10 cellular contexts compared by ENCODE assay signal in the genomic region with DNA sequence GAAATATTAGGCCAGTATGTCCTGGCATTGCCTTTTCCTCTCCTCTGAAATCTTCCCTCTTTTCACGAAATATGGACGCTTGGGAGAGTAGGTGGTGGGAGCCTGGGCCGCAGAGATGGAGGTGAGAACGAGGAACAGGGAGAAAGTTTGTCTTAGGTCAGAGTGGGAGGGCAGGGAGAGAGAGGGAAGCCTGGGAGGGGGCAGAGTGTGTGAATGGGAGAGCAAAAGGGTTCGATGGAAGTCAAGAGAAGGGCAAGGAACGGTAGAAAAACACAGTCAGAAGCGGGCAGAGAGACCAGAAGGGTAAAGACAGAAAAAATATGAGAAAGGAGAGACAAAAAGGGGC. TPM values are rescaled to one million over a fixed set of nuclear protein-coding genes. Genes with fewer than 3 reads are reported as not detected.
DNase-seq lines count a peak whose midpoint lies in the region; ATAC-seq and TF ChIP-seq lines count a peak whose summit lies in the region.
"Had no signal": no experiment of that assay in that cellular context is flagged by ENCODE, and none has a peak within 500 bp of the region (broad histone marks: within the 10 kb centered on the region; RNA-seq: fewer than 3 reads in every experiment).

No MANE protein-coding gene starts in this region.

- TF ChIP-seq POLR2A in heart left ventricle (IDR thresholded peaks at IDR 0.05), result no peak

- H3K9ac ChIP-seq in mucosa of stomach (ENCODE audit: low read length), result peak overlapping the region; percentile 12

- peak overlapping the region; percentile 49 to 86 (median 63) for H3K4me3 ChIP-seq in heart left ventricle
- peak overlapping the region in 45 of 59 donors; percentile 28 to 72 (median 58) for H3K4me3 ChIP-seq in dorsolateral prefrontal cortex
- no peak overlapping the region for H3K4me3 ChIP-seq in mucosa of stomach (ENCODE audit: low read length)
- H3K4me3 ChIP-seq in upper lobe of right lung, result peak overlapping the region; percentile 50

- intact Hi-C loops in heart left ventricle (cut with DNase I) (loop anchor here (2.0 to 10.0 kb wide), 12 partner anchors 51 to 261 kb away; no protein-coding TSS in a partner anchor), Right ventricle myocardium superior (cut with DNase I) (loop anchor here (5.0 to 10.0 kb wide), 2 partner anchors 66 to 251 kb away; no protein-coding TSS in a partner anchor), dorsolateral prefrontal cortex (cut with DNase I) (loop anchor here (2.0 to 5.0 kb wide), 2 partner anchors 44 to 65 kb away; no protein-coding TSS in a partner anchor), upper lobe of right lung (cut with DNase I) (loop anchor here (10.0 kb wide), 1 partner anchor 69 kb away; no protein-coding TSS in a partner anchor), posterior vena cava (cut with DNase I) (loop anchor here in 1 of 2 donors (5.0 to 10.0 kb wide), 2 partner anchors 61 to 211 kb away; no protein-coding TSS in a partner anchor)

- WGBS in heart left ventricle, 4 donors, result 59 to 72% (median 65%) methylated on average over 7 of the region's 7 CpGs

- TF ChIP-seq CTCF in heart left ventricle (IDR thresholded peaks at IDR 0.05) (no peak), dorsolateral prefrontal cortex (IDR thresholded peaks at IDR 0.05 in 54 of 56, conservative IDR thresholded peaks at IDR 0.05 in 2 of 56; ENCODE audit: low read depth in 1 of 56, partially characterized antibody in 56 of 56) (no peak), upper lobe of right lung (IDR thresholded peaks at IDR 0.05) (no peak)

- H3K27ac ChIP-seq in heart left ventricle (peak overlapping the region in 8 of 12 donors; percentile 34 to 76 (median 61)), dorsolateral prefrontal cortex (peak overlapping the region in 5 of 59 donors; percentile 20 to 61 (median 46)), upper lobe of right lung (no peak overlapping the region)

- H3K4me1 ChIP-seq in heart left ventricle, result peaks cover 0 to 31% (median 11%) of the 10 kb centered on the region in 12 donors
- H3K4me1 ChIP-seq in mucosa of stomach (ENCODE audit: control insufficient read depth, insufficient read depth, low read length), result no peaks in the 10 kb centered on the region
- peaks cover 4% of the 10 kb centered on the region for H3K4me1 ChIP-seq in upper lobe of right lung

- ATAC-seq in heart left ventricle (no peak), Right ventricle myocardium superior (ENCODE audit: poor library complexity) (no peak), upper lobe of right lung (no peak)

- DNase-seq in heart left ventricle (no peak), Right ventricle myocardium superior (no peak), dorsolateral prefrontal cortex (no peak), upper lobe of right lung (no peak), OCI-M1 (lab: John Stamatoyannopoulos, UW) (no peak), posterior vena cava (ENCODE audit: low spot score) (no peak), NCI-H524 treated with DMSO at 0.1 percent for 48 hours (lab: John Stamatoyannopoulos, UW) (no peak)
- DNase-seq: activated CD8-positive, alpha-beta memory T cell treated with anti-CD3 and anti-CD28 coated beads, Interleukin-2, amount 50 U/mL, for 4 hours; substantia nigra had no signal

- peaks cover 3 to 48% (median 10%) of the 10 kb centered on the region in 9 donors for H3K27me3 ChIP-seq in heart left ventricle
- H3K27me3 ChIP-seq in dorsolateral prefrontal cortex, result peaks cover 0 to 44% (median 13%) of the 10 kb centered on the region in 45 donors
- H3K27me3 ChIP-seq in mucosa of stomach (ENCODE audit: control insufficient read depth, insufficient read depth, low read length), result peaks cover 59% of the 10 kb centered on the region
- H3K27me3 ChIP-seq in upper lobe of right lung, result peaks cover 24% of the 10 kb centered on the region

- no peaks in the 10 kb centered on the region for H3K36me3 ChIP-seq in heart left ventricle
- H3K36me3 ChIP-seq in mucosa of stomach (ENCODE audit: control insufficient read depth, insufficient read depth, low read length), result no peaks in the 10 kb centered on the region
- H3K36me3 ChIP-seq in upper lobe of right lung, result no peaks in the 10 kb centered on the region

- no peaks in the 10 kb centered on the region for H3K9me3 ChIP-seq in heart left ventricle
- H3K9me3 ChIP-seq in mucosa of stomach (ENCODE audit: control insufficient read depth, low read length), result no peaks in the 10 kb centered on the region
- no peaks in the 10 kb centered on the region for H3K9me3 ChIP-seq in upper lobe of right lung

RNA-seq across cellular contexts. Expression of gene TRABD2B, which starts 1.2 kb away (rescaled TPM):
- total RNA-seq in heart left ventricle (1 to 10 TPM in 4 of 9 donors, under 1 TPM in 5; 0.31 to 1.1 (median 0.87) TPM), Right ventricle myocardium superior (0.51 TPM), dorsolateral prefrontal cortex (1 to 10 TPM in 12 of 120 experiments, under 1 TPM in 95, not detected in 13; 0.06 to 2.1 (median 0.31) TPM), upper lobe of right lung (1.2 TPM), posterior vena cava (10 to 100 TPM; 10.5 to 16.4 TPM)
- polyA plus RNA-seq in heart left ventricle, result under 1 TPM; 0.46 to 0.80 TPM
